Comparison of ENCODE assay signal across 17 cellular contexts in the genomic region with DNA sequence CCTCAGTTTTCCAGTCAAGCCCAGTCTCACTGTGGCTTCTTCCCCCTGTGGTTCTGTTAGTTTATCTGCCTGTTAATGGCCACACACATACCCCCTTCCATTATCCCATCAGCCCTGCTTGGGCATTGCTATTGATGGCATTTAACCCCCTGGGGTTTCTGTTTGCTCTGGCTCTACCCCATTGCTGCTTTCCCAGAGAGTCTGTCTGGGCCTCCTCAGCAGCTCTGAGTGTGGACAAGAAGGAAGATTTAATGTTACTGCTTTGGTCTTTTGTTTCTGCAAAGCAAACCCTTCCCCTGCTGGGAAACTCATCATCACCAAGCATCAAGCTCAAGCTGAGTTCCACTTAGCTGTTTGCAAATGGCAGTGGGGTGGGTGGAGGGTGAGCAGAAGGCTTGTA.
A peak's percentile ranks its signal among the peaks of the same experiment; 100 is the strongest.
DNase-seq lines count a peak whose midpoint lies in the region; TF ChIP-seq lines count a peak whose summit lies in the region.
"Had no signal": no experiment of that assay in that cellular context is flagged by ENCODE, and none has a peak within 500 bp of the region (broad histone marks: within the 10 kb centered on the region; RNA-seq: fewer than 3 reads in every experiment).

No MANE protein-coding gene starts in this region.

- no peak for TF ChIP-seq CTCF in Peyer's patch (IDR thresholded peaks at IDR 0.05)

- no peaks in the 10 kb centered on the region for H3K9me3 ChIP-seq in iPS DF 6.9 (ENCODE audit: control insufficient read depth, insufficient read depth, low read length)
- no peaks in the 10 kb centered on the region for H3K9me3 ChIP-seq in Peyer's patch
- H3K9me3 ChIP-seq: MG63 had no signal

- no peaks in the 10 kb centered on the region; the same call in 1 of the 2 replicates for H3K27me3 ChIP-seq in iPS DF 6.9 (ENCODE audit: control insufficient read depth, insufficient read depth, low read length)
- no peaks in the 10 kb centered on the region for H3K27me3 ChIP-seq in Peyer's patch
- H3K27me3 ChIP-seq: MG63 had no signal

- no peak overlapping the region for H3K27ac ChIP-seq in iPS DF 6.9 (ENCODE audit: low read length)
- no peak overlapping the region for H3K27ac ChIP-seq in Peyer's patch
- H3K27ac ChIP-seq: A549, C4-2B, KMS-11 had no signal

- H3K36me3 ChIP-seq in iPS DF 6.9 (ENCODE audit: control insufficient read depth, insufficient read depth, low read length) (no peaks in the 10 kb centered on the region), Peyer's patch (no peaks in the 10 kb centered on the region)
- H3K36me3 ChIP-seq: MG63 had no signal

- DNase-seq in COR-L47 (lab: John Stamatoyannopoulos, UW), result peak; percentile 80
- DNase-seq in NCI-H1092 treated with DMSO at 0.1 percent for 48 hours (lab: John Stamatoyannopoulos, UW), result peak; percentile 57
- DNase-seq in NCI-H69 (lab: John Stamatoyannopoulos, UW), result peak; percentile 99
- peak; percentile 55 for DNase-seq in iPS DF 6.9 (ENCODE audit: low read depth, low spot score)
- DNase-seq in GM19238 (ENCODE audit: insufficient read length, low spot score), result no peak
- no peak for DNase-seq in activated T-cell treated with anti-CD3 and anti-CD28 coated beads, Interleukin-2, amount 50 U/mL, for 1 hour
- no peak for DNase-seq in cortex of kidney (lab: John Stamatoyannopoulos, UW)
- no peak for DNase-seq in Peyer's patch
- DNase-seq: DMS53, MG63, NCI-H1436, NCI-H524, PC-3, T-cell had no signal

- no peak for TF ChIP-seq POLR2A in Peyer's patch (IDR thresholded peaks at IDR 0.05)

- H3K4me1 ChIP-seq in iPS DF 6.9 (ENCODE audit: control insufficient read depth, insufficient read depth, low read length) (peaks cover 4% of the 10 kb centered on the region), Peyer's patch (no peaks in the 10 kb centered on the region)
- H3K4me1 ChIP-seq: A549 had no signal

- H3K4me3 ChIP-seq in iPS DF 6.9 (ENCODE audit: low read length) (no peak overlapping the region), Peyer's patch (no peak overlapping the region)
- H3K4me3 ChIP-seq: A549, MG63 had no signal

Comparison
In these comparisons a context has a peak if more than half of its experiments do, and no peak if none do; other contexts are left out.
1. DNase-seq: peak in COR-L47 (single experiment), NCI-H1092 treated with DMSO at 0.1 percent for 48 hours (single experiment), NCI-H69 (single experiment) and iPS DF 6.9 (single experiment); none in GM19238 (single experiment), activated T-cell treated with anti-CD3 and anti-CD28 coated beads, Interleukin-2, amount 50 U/mL, for 1 hour (single experiment), cortex of kidney (single experiment) and Peyer's patch (0 of 3).